ENCODE assay signal across 8 cellular contexts in genomic region chr7:6026011-6026819, GRCh38. TPM values are rescaled to one million over a fixed set of nuclear protein-coding genes. Genes with fewer than 3 reads are reported as not detected.
A peak's percentile ranks its signal among the peaks of the same experiment; 100 is the strongest.
DNase-seq lines count a peak whose midpoint lies in the region; ATAC-seq, FAIRE-seq and TF ChIP-seq lines count a peak whose summit lies in the region.

No MANE protein-coding gene starts in this region.

- H3K4me1 Mint-ChIP-seq in GM23338, result peaks cover 4% of the 10 kb centered on the region; the same call in 2 of the 3 replicates

- H3K4me1 ChIP-seq in GM23338 (ENCODE audit: insufficient read depth) (no peaks in the 10 kb centered on the region), lower lobe of right lung (peaks cover 10% of the 10 kb centered on the region)

- H3K36me3 ChIP-seq in GM23338 (ENCODE audit: insufficient read depth), result peaks cover 58% of the 10 kb centered on the region
- H3K36me3 ChIP-seq in lower lobe of right lung, result peaks cover 100% of the 10 kb centered on the region

- H3K36me3 Mint-ChIP-seq in GM23338 (ENCODE audit: low read depth), result peaks cover 89% of the 10 kb centered on the region

- FAIRE-seq in D721Med (lab: Jason Lieb, UNC), result no peak

- intact Hi-C loops in lower lobe of right lung (cut with DNase I), result no loop called here

- H3K79me2 ChIP-seq in GM23338 (replicated peaks; ENCODE audit: insufficient read depth), result peaks cover 4% of the 10 kb centered on the region; the same call in 1 of the 2 replicates

- ATAC-seq in GM23338 (peak; percentile 98), lower lobe of right lung (peak; percentile 91)

- H3K4me2 ChIP-seq in GM23338, result no peak overlapping the region

- H3K27ac Mint-ChIP-seq in GM23338, result no peak overlapping the region

- peak; percentile 56 to 59 for TF ChIP-seq CTCF in GM23338 (conservative IDR thresholded peaks at IDR 0.05; ENCODE audit: low read depth in 2 of 2)
- no peak for TF ChIP-seq CTCF in coronary artery (IDR thresholded peaks at IDR 0.05)
- TF ChIP-seq CTCF in lower lobe of right lung (IDR thresholded peaks at IDR 0.05), result peak; percentile 38
- TF ChIP-seq CTCF in D721Med (IDR thresholded peaks at IDR 0.05; ENCODE audit: insufficient read depth, missing control alignments), result no peak

- H3K9me3 ChIP-seq in lower lobe of right lung, result no peaks in the 10 kb centered on the region

- H4K20me1 ChIP-seq in GM23338 (replicated peaks; ENCODE audit: insufficient read depth), result peaks cover 32% of the 10 kb centered on the region

- H3K27ac ChIP-seq in GM23338 (ENCODE audit: low read depth) (no peak overlapping the region), coronary artery (peak overlapping the region in 1 of 2 donors; percentile 72), lower lobe of right lung (peak overlapping the region; percentile 77)

- no peaks in the 10 kb centered on the region; the same call in 2 of the 3 replicates for H3K9me3 Mint-ChIP-seq in GM23338

- H3K27me3 Mint-ChIP-seq in GM23338 (ENCODE audit: insufficient read depth, low read depth, poor library complexity), result no peaks in the 10 kb centered on the region

- H3K27me3 ChIP-seq in GM23338 (ENCODE audit: insufficient read depth), result no peaks in the 10 kb centered on the region
- no peaks in the 10 kb centered on the region for H3K27me3 ChIP-seq in lower lobe of right lung (ENCODE audit: low read depth)

- peak; percentile 76 for DNase-seq in ELF-1 (ENCODE audit: low read depth, low spot score)
- peak; percentile 83 for DNase-seq in GM23338 (ENCODE audit: low spot score)
- peak; percentile 73 for DNase-seq in MV-4-11 (lab: John Stamatoyannopoulos, UW)
- DNase-seq in activated CD4-positive, CD25-positive, alpha-beta regulatory T cell treated with anti-CD3 and anti-CD28 coated beads, Interleukin-2, amount 50 U/mL, for 72 hours, result peak; percentile 59
- DNase-seq in coronary artery (ENCODE audit: low spot score), result no peak
- DNase-seq in lower lobe of right lung, result peak; percentile 85
- peak; percentile 29 to 46 for DNase-seq in stimulated activated CD8-positive, alpha-beta memory T cell treated with anti-CD3 and anti-CD28 coated beads, Interleukin-2, amount 100 ng/mL, for 48 hours (ENCODE audit: low read depth in 2 of 2)
- no peak for DNase-seq in D721Med (ENCODE audit: insufficient read length, low spot score)

- H3K4me3 ChIP-seq in GM23338 (no peak overlapping the region), coronary artery (peak overlapping the region; percentile 37), lower lobe of right lung (peak overlapping the region; percentile 43)

- H3K9me2 ChIP-seq in GM23338 (ENCODE audit: insufficient read depth), result no peaks in the 10 kb centered on the region

- peaks cover 8% of the 10 kb centered on the region; the same call in 1 of the 2 replicates for H3F3A ChIP-seq in GM23338 (replicated peaks; ENCODE audit: low read depth)

- H3K4me3 Mint-ChIP-seq in GM23338, result no peak overlapping the region

- no peak overlapping the region for H2AFZ ChIP-seq in GM23338

TF ChIP-seq in GM23338, 12 proteins besides CTCF, POLR2A, EP300 and RAD21:
- TF ChIP-seq CREB1 (CRISPR knock-in tag; IDR thresholded peaks at IDR 0.05; ENCODE audit: low read depth) (no peak), ZNF114 (CRISPR knock-in tag; IDR thresholded peaks at IDR 0.05) (no peak), NANOG (IDR thresholded peaks at IDR 0.05; ENCODE audit: borderline replicate concordance) (no peak), EZH2phosphoT487 (IDR thresholded peaks at IDR 0.05; ENCODE audit: unreplicated experiment) (no peak), ETS1 (IDR thresholded peaks at IDR 0.05) (no peak), POLR2AphosphoS5 (IDR thresholded peaks at IDR 0.05; ENCODE audit: low read depth) (no peak), ZNF331 (CRISPR knock-in tag; IDR thresholded peaks at IDR 0.05; ENCODE audit: low read depth) (no peak), JUNB (IDR thresholded peaks at IDR 0.05; ENCODE audit: unreplicated experiment) (no peak), STAT1 (IDR thresholded peaks at IDR 0.05; ENCODE audit: unreplicated experiment) (no peak)

RNA-seq across cellular contexts. Expression of gene ANKRD61, which starts 5.0 kb away (rescaled TPM):
- 0.42 and 0.70 TPM in 2 replicates for total RNA-seq in GM23338 (2014; rRNA removed; shearing (Covaris generic))
- 0.63 and 1.2 TPM in 2 replicates for polyA plus RNA-seq in GM23338 (2016; fragmentation: Nextera tagmentation; extraction: Ambion mirVana)
- total RNA-seq in lower lobe of right lung, result not detected

RNA-seq across cellular contexts. Expression of gene AIMP2, which starts 17.1 kb away (rescaled TPM):
- total RNA-seq in GM23338 (2014; rRNA removed; shearing (Covaris generic)), result 88.3 and 113 TPM in 2 replicates
- 69.7 and 86.6 TPM in 2 replicates for polyA plus RNA-seq in GM23338 (2016; fragmentation: Nextera tagmentation; extraction: Ambion mirVana)
- total RNA-seq in lower lobe of right lung, result 17.4 TPM

RNA-seq across cellular contexts. Expression of gene PMS2, which starts 17.4 kb away (rescaled TPM):
- total RNA-seq in GM23338 (2014; rRNA removed; shearing (Covaris generic)), result 13.9 and 15.6 TPM in 2 replicates
- polyA plus RNA-seq in GM23338 (2016; fragmentation: Nextera tagmentation; extraction: Ambion mirVana), result 4.3 and 5.2 TPM in 2 replicates
- total RNA-seq in lower lobe of right lung, result 10.1 TPM

RNA-seq across cellular contexts. Expression of gene EIF2AK1, which starts 32.8 kb away (rescaled TPM):
- total RNA-seq in GM23338 (2014; rRNA removed; shearing (Covaris generic)), result 312 and 375 TPM in 2 replicates
- polyA plus RNA-seq in GM23338 (2016; fragmentation: Nextera tagmentation; extraction: Ambion mirVana), result 81.1 and 99.5 TPM in 2 replicates
- total RNA-seq in lower lobe of right lung, result 72.0 TPM

RNA-seq across cellular contexts. Expression of gene RSPH10B, which starts 55.7 kb away (rescaled TPM):
- total RNA-seq in GM23338 (2014; rRNA removed; shearing (Covaris generic)), result 0.23 and 5.9 TPM in 2 replicates
- polyA plus RNA-seq in GM23338 (2016; fragmentation: Nextera tagmentation; extraction: Ambion mirVana), result 0.99 TPM in 1 of 2 replicates, not detected in the other
- 2.7 TPM for total RNA-seq in lower lobe of right lung

Comparison
In these comparisons a context has a peak if more than half of its experiments do, and no peak if none do; other contexts are left out.
1. DNase-seq: peak in ELF-1 (single experiment), GM23338 (single experiment), MV-4-11 (single experiment), activated CD4-positive, CD25-positive, alpha-beta regulatory T cell treated with anti-CD3 and anti-CD28 coated beads, Interleukin-2, amount 50 U/mL, for 72 hours (single experiment), lower lobe of right lung (single experiment) and stimulated activated CD8-positive, alpha-beta memory T cell treated with anti-CD3 and anti-CD28 coated beads, Interleukin-2, amount 100 ng/mL, for 48 hours (2 of 2); none in coronary artery (single experiment) and D721Med (single experiment).
2. CTCF ChIP-seq: peak in GM23338 (2 of 2) and lower lobe of right lung (single experiment); none in coronary artery (single experiment) and D721Med (single experiment).